8 cellular contexts compared by ENCODE assay signal in the genomic region with DNA sequence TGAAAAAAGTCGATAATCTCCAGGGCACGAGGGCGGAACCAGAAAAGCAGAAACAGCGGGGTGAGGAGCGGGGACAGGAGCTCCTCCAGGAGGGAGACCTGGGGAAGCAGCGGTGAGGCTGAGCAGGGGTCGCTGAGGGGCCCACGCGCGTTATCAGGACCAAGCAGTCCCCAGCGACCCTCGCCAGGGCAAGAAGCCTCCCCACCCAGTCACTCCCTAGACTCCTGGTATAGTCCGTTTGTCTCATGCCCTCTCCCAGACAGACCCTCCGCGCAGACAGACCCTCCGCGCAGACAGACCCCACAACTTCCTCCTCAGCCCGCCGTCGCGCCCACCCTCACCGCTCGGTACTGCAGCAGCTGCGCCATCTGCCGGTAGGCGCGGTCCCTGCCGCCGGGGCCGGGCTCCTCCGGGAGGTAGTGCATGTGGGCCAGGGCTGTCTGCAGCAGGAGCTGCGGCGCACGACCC. TPM values are rescaled to one million over a fixed set of nuclear protein-coding genes. Genes with fewer than 3 reads are reported as not detected.
DNase-seq lines count a peak whose midpoint lies in the region; ATAC-seq and TF ChIP-seq lines count a peak whose summit lies in the region.

No MANE protein-coding gene starts in this region.

- intact Hi-C loops in Right ventricle myocardium inferior (cut with DNase I): no loop called here
- intact Hi-C loops in posterior vena cava (cut with DNase I): loop anchor here in 1 of 2 donors (5.0 kb wide), 1 partner anchor 99 kb away; no protein-coding TSS in a partner anchor

- TF ChIP-seq POLR2A in Raji (IDR thresholded peaks at IDR 0.05; ENCODE audit: insufficient read depth, low read depth, low read length): 0 out of 2 replicates have a peak, but pooled peaks have one; percentile 26

- ATAC-seq in HG03354 (IDR thresholded peaks at IDR 0.05; ENCODE audit: poor library complexity, severe bottlenecking, unreplicated experiment): peak; percentile 67
- peak; percentile 68 for ATAC-seq in Right ventricle myocardium inferior

- DNase-seq in NCI-H510A treated with DMSO at 0.1 percent for 48 hours (lab: John Stamatoyannopoulos, UW): peak; percentile 25
- DNase-seq in NCI-H510A (lab: John Stamatoyannopoulos, UW): no peak
- DNase-seq in activated naive CD4-positive, alpha-beta T cell (lab: John Stamatoyannopoulos, UW): peak; percentile 50 to 78 (median 68)
- peak; percentile 84 for DNase-seq in Right ventricle myocardium inferior (ENCODE audit: missing footprints)
- peak; percentile 92 for DNase-seq in posterior vena cava (ENCODE audit: low spot score)
- DNase-seq in ureter (ENCODE audit: low spot score): peak; percentile 66

RNA-seq across cellular contexts. Expression of a gene that starts 6.3 kb away (rescaled TPM):
- not detected for total RNA-seq in Right ventricle myocardium inferior
- total RNA-seq in posterior vena cava: not detected
- 0.55 TPM for total RNA-seq in ureter

RNA-seq across cellular contexts. Expression of a gene that starts 10.3 kb away (rescaled TPM):
- 24.5 TPM for total RNA-seq in Right ventricle myocardium inferior
- total RNA-seq in posterior vena cava: 10 to 100 TPM; 19.2 to 24.5 TPM
- total RNA-seq in ureter: 32.4 TPM

RNA-seq across cellular contexts. Expression of a gene that starts 27.2 kb away (rescaled TPM):
- 19.4 TPM for total RNA-seq in Right ventricle myocardium inferior
- 10 to 100 TPM; 27.9 to 71.8 TPM for total RNA-seq in posterior vena cava
- 50.7 TPM for total RNA-seq in ureter

RNA-seq across cellular contexts. Expression of a gene that starts 30.3 kb away (rescaled TPM):
- total RNA-seq in Right ventricle myocardium inferior (5.5 TPM), posterior vena cava (1 to 10 TPM; 1.4 to 1.5 TPM), ureter (0.34 TPM)

RNA-seq across cellular contexts. Expression of a gene that starts 39.7 kb away (rescaled TPM):
- total RNA-seq in Right ventricle myocardium inferior (6.7 TPM), posterior vena cava (1 to 10 TPM; 5.2 to 7.3 TPM), ureter (5.5 TPM)
